ENCODE assay signal across 8 cellular contexts in genomic region chr1:18234790-18235242, GRCh38.
DNase-seq lines count a peak whose midpoint lies in the region; TF ChIP-seq lines count a peak whose summit lies in the region.

No MANE protein-coding gene starts in this region.

- no peaks in the 10 kb centered on the region for H3K27me3 Mint-ChIP-seq in activated CD4-positive, alpha-beta T cell treated with anti-CD3 and anti-CD28 coated beads, Interleukin-2, amount 10 ng/mL, durations not matched to agents 24 days and 14 days
- H3K27me3 Mint-ChIP-seq in progenitor cell of endocrine pancreas, result peaks cover 35% of the 10 kb centered on the region

- CTCF ChIA-PET in RWPE1 (lab: Yijun Ruan, JAX), result interaction anchor here (0.6 to 0.8 kb wide), 4 partner anchors 12 to 42 kb away, joined by 3 to 5 read pairs (median 4); no protein-coding TSS in a partner anchor

- H3K4me1 Mint-ChIP-seq in activated CD4-positive, alpha-beta T cell treated with anti-CD3 and anti-CD28 coated beads, Interleukin-2, amount 10 ng/mL, durations not matched to agents 24 days and 14 days, result no peaks in the 10 kb centered on the region
- peaks cover 1% of the 10 kb centered on the region for H3K4me1 Mint-ChIP-seq in progenitor cell of endocrine pancreas (ENCODE audit: low read depth)

- peak; percentile 66 for DNase-seq in activated CD4-positive, alpha-beta T cell treated with anti-CD3 and anti-CD28 coated beads, Interleukin-2, amount 10 ng/mL, durations not matched to agents 24 days and 14 days
- DNase-seq in activated CD4-positive, alpha-beta T cell treated with anti-CD3 and anti-CD28 coated beads, Interleukin-2, amount 50 U/mL, for 4 hours, result no peak
- DNase-seq in RWPE1 (ENCODE audit: low spot score) (peak; percentile 83), fibroblast of mammary gland (ENCODE audit: low read depth) (peak; percentile 46), progenitor cell of endocrine pancreas (ENCODE audit: low spot score, unreplicated experiment) (peak; percentile 45), DMS79 (lab: John Stamatoyannopoulos, UW) (no peak)
- no peak for DNase-seq in activated CD8-positive, alpha-beta memory T cell treated with anti-CD3 and anti-CD28 coated beads, Interleukin-2, amount 50 U/mL, for 4 hours

- no peaks in the 10 kb centered on the region for H3K4me1 ChIP-seq in KMS-11 (ENCODE audit: low read depth, poor library complexity, severe bottlenecking)

- peak; percentile 69 for TF ChIP-seq CTCF in KMS-11 (conservative IDR thresholded peaks at IDR 0.05; ENCODE audit: low read depth, low read length)
- TF ChIP-seq CTCF in RWPE1 (conservative IDR thresholded peaks at IDR 0.05; ENCODE audit: low read depth), result peak; percentile 62
- peak; percentile 60 for TF ChIP-seq CTCF in fibroblast of mammary gland (conservative IDR thresholded peaks at IDR 0.05; ENCODE audit: control insufficient read depth, insufficient read depth, low read depth, low read length)
- TF ChIP-seq CTCF in progenitor cell of endocrine pancreas (IDR thresholded peaks at IDR 0.05; ENCODE audit: unreplicated experiment), result peak; percentile 82

- POLR2A ChIA-PET in RWPE1 (lab: Yijun Ruan, JAX; ENCODE audit: low non-redundant PET), result no interaction called here

- H3K27me3 ChIP-seq in KMS-11 (ENCODE audit: insufficient read depth, low read depth), result no peaks in the 10 kb centered on the region

- no peaks in the 10 kb centered on the region for H4K20me1 ChIP-seq in KMS-11 (ENCODE audit: insufficient read depth)

- intact Hi-C loops in activated CD4-positive, alpha-beta T cell treated with anti-CD3 and anti-CD28 coated beads, Interleukin-2, amount 10 ng/mL, durations not matched to agents 24 days and 14 days (cut with micrococcal nuclease), result no loop called here

- peaks cover 10% of the 10 kb centered on the region for H3K9me3 Mint-ChIP-seq in activated CD4-positive, alpha-beta T cell treated with anti-CD3 and anti-CD28 coated beads, Interleukin-2, amount 10 ng/mL, durations not matched to agents 24 days and 14 days
- no peaks in the 10 kb centered on the region for H3K9me3 Mint-ChIP-seq in progenitor cell of endocrine pancreas (ENCODE audit: low read depth)

- no peak overlapping the region for H3K4me2 ChIP-seq in KMS-11

- no peak overlapping the region for H3K4me3 ChIP-seq in KMS-11 (IDR thresholded peaks at IDR 0.05; ENCODE audit: insufficient read depth, low read depth, low read length)
- H3K4me3 ChIP-seq in fibroblast of mammary gland (ENCODE audit: control insufficient read depth, low read depth, low read length), result no peak overlapping the region

- no peaks in the 10 kb centered on the region for H3K36me3 ChIP-seq in KMS-11 (ENCODE audit: insufficient read depth)

- H3K27ac ChIP-seq in KMS-11 (no peak overlapping the region), RWPE1 (no peak overlapping the region)

- H3K36me3 Mint-ChIP-seq in activated CD4-positive, alpha-beta T cell treated with anti-CD3 and anti-CD28 coated beads, Interleukin-2, amount 10 ng/mL, durations not matched to agents 24 days and 14 days (ENCODE audit: low read depth), result no peaks in the 10 kb centered on the region
- H3K36me3 Mint-ChIP-seq in progenitor cell of endocrine pancreas (ENCODE audit: insufficient read depth), result no peaks in the 10 kb centered on the region

- H3K4me3 Mint-ChIP-seq in activated CD4-positive, alpha-beta T cell treated with anti-CD3 and anti-CD28 coated beads, Interleukin-2, amount 10 ng/mL, durations not matched to agents 24 days and 14 days, result no peak overlapping the region
- no peak overlapping the region for H3K4me3 Mint-ChIP-seq in progenitor cell of endocrine pancreas (ENCODE audit: low read depth)

- no peak overlapping the region for H3K9ac ChIP-seq in KMS-11

- no peaks in the 10 kb centered on the region for H3K79me2 ChIP-seq in KMS-11 (ENCODE audit: insufficient read depth, low read depth)

- no peak overlapping the region for H2AFZ ChIP-seq in KMS-11 (ENCODE audit: low read depth)

- H3K27ac Mint-ChIP-seq in activated CD4-positive, alpha-beta T cell treated with anti-CD3 and anti-CD28 coated beads, Interleukin-2, amount 10 ng/mL, durations not matched to agents 24 days and 14 days, result no peak overlapping the region
- H3K27ac Mint-ChIP-seq in progenitor cell of endocrine pancreas, result no peak overlapping the region

Comparison
In these comparisons a context has a peak if more than half of its experiments do, and no peak if none do; other contexts are left out.
1. DNase-seq: peak in activated CD4-positive, alpha-beta T cell treated with anti-CD3 and anti-CD28 coated beads, Interleukin-2, amount 10 ng/mL, durations not matched to agents 24 days and 14 days (single experiment), RWPE1 (single experiment), fibroblast of mammary gland (single experiment) and progenitor cell of endocrine pancreas (single experiment); none in activated CD4-positive, alpha-beta T cell treated with anti-CD3 and anti-CD28 coated beads, Interleukin-2, amount 50 U/mL, for 4 hours (0 of 2), DMS79 (single experiment) and activated CD8-positive, alpha-beta memory T cell treated with anti-CD3 and anti-CD28 coated beads, Interleukin-2, amount 50 U/mL, for 4 hours (single experiment).
2. Peak in every context shown above with its lines, with median percentiles within 50 percentile points of each other: CTCF ChIP-seq.